In the genomic region with DNA sequence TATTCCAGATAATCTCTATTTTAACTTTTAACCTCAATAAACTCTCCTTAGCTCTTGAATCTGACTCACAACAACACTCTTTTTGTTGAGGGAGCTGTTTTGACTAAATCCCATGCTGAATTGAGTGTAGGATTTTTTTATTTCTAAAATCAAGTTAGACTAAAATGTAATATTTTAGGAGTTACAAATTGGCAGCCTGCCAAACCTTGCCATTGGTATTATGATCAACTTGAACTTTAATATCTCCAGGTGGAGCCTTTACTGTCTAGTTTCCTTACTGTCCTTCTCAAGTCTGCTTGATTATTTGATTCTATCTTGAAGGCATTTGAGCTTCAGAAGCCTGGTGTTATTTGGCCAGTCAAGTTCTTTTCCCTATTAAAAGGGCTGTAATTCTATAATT, we compare ENCODE assay signal across 21 cellular contexts.
"Had no signal": no experiment of that assay in that cellular context is flagged by ENCODE, and none has a peak within 500 bp of the region (broad histone marks: within the 10 kb centered on the region; RNA-seq: fewer than 3 reads in every experiment).

No MANE protein-coding gene starts in this region.

- FAIRE-seq: colon, endothelial cell of umbilical vein had no signal

- H3K4me1 ChIP-seq: adrenal gland, ascending aorta, left lung had no signal

- DNase-seq: activated naive CD4-positive, alpha-beta T cell; activated T-cell treated with anti-CD3 and anti-CD28 coated beads, Interleukin-2, amount 50 U/mL, for 24 hours; adrenal gland; brain microvascular endothelial cell; effector memory CD8-positive, alpha-beta T cell; foreskin melanocyte; hippocampal formation; kidney glomerular epithelial cell; left lung; naive thymus-derived CD8-positive, alpha-beta T cell; retina; stimulated activated CD4-positive, alpha-beta T cell treated with anti-CD3 and anti-CD28 coated beads, Interleukin-2, amount 100 ng/mL, for 48 hours; stimulated activated CD8-positive, alpha-beta memory T cell treated with anti-CD3 and anti-CD28 coated beads, Interleukin-4, amount 100 ng/mL, for 48 hours; stimulated activated naive CD4-positive, alpha-beta T cell had no signal

- ATAC-seq: effector memory CD8-positive, alpha-beta T cell; esophagus mucosa; left lung; naive thymus-derived CD8-positive, alpha-beta T cell had no signal

- H3K27ac ChIP-seq: adrenal gland, ascending aorta, brain microvascular endothelial cell, left lung, thoracic aorta, vagina had no signal

- H3K4me3 ChIP-seq: adrenal gland, ascending aorta, left lung, lung, thoracic aorta, vagina had no signal

- H3K27me3 ChIP-seq: adrenal gland, ascending aorta, brain microvascular endothelial cell, left lung, vagina had no signal

- H3K9me3 ChIP-seq: adrenal gland, ascending aorta, left lung, thoracic aorta, vagina had no signal
